ENCODE assay signal across 22 cellular contexts in the genomic region with DNA sequence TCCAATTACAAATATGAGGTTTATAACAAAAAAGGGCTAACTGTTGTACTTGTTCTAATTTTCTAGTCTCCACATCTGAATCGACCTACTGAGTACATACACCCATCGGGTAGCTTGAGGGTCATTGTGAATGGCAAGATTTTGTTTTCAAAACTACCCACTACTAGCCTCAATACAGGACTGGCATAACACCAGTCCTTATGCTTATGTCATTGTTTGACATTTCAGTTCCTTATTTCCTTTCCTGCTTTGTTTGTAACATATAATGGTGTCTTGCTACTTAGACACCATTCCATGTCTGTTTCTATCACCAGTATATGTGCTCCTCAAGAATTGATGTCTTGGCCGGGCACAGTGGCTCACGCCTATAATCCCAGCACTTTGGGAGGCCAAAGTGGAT.
DNase-seq lines count a peak whose midpoint lies in the region; ATAC-seq, FAIRE-seq and TF ChIP-seq lines count a peak whose summit lies in the region.
"Had no signal": no experiment of that assay in that cellular context is flagged by ENCODE, and none has a peak within 500 bp of the region (broad histone marks: within the 10 kb centered on the region; RNA-seq: fewer than 3 reads in every experiment).

No MANE protein-coding gene starts in this region.

- no peaks in the 10 kb centered on the region for H3K9me3 ChIP-seq in GM12878 (replicated peaks; ENCODE audit: control insufficient read depth, insufficient read depth, low read length)
- H3K9me3 ChIP-seq: BE2C had no signal

- 54% methylated on average over 4 of the region's 4 CpGs for WGBS in GM12878 (ENCODE audit: insufficient coverage, insufficient replicate concordance, low lambda C conversion rate, missing lambda C conversion rate)

- H3K36me3 ChIP-seq in GM12878 (ENCODE audit: control insufficient read depth in 2 of 2, insufficient read depth in 2 of 2, low read length in 1 of 2), result no peaks in the 10 kb centered on the region
- H3K36me3 ChIP-seq: BE2C had no signal

- H3K27ac Mint-ChIP-seq in stimulated activated naive B cell treated with anti-CD40 and anti-IgM and Interleukin-4, amounts not matched to agents 10 μg/mL and 1 μg/mL and 100 μg/mL, for 72 hours, result no peak overlapping the region
- H3K27ac Mint-ChIP-seq: CD4-positive, CD25-positive, alpha-beta regulatory T cell; CD8-positive, alpha-beta memory T cell; H9 had no signal

- TF ChIP-seq POLR2A in GM12878 (IDR thresholded peaks at IDR 0.05; ENCODE audit: low read depth, low read length), result no peak

- no peaks in the 10 kb centered on the region for H3K27me3 Mint-ChIP-seq in stimulated activated naive B cell treated with anti-CD40 and anti-IgM and Interleukin-4, amounts not matched to agents 10 μg/mL and 1 μg/mL and 100 μg/mL, for 72 hours
- H3K27me3 Mint-ChIP-seq: CD8-positive, alpha-beta memory T cell had no signal

- H3K4me1 ChIP-seq in GM12878 (ENCODE audit: control insufficient read depth, insufficient read depth, low read length), result no peaks in the 10 kb centered on the region
- H3K4me1 ChIP-seq: BE2C had no signal

- no peak overlapping the region for H3K9ac ChIP-seq in GM12878 (ENCODE audit: control insufficient read depth, insufficient read depth, low read length)
- H3K9ac ChIP-seq: KMS-11 had no signal

- H3K9me3 Mint-ChIP-seq in stimulated activated naive B cell treated with anti-CD40 and anti-IgM and Interleukin-4, amounts not matched to agents 10 μg/mL and 1 μg/mL and 100 μg/mL, for 72 hours, result no peaks in the 10 kb centered on the region
- H3K9me3 Mint-ChIP-seq: CD4-positive, CD25-positive, alpha-beta regulatory T cell; CD8-positive, alpha-beta memory T cell; H9 had no signal

- no peaks in the 10 kb centered on the region for H3K27me3 ChIP-seq in GM12878 (replicated peaks in 1 of 2; ENCODE audit: control insufficient read depth in 2 of 2, insufficient read depth in 2 of 2, low read length in 1 of 2)

- SMC1A ChIA-PET in GM12878 (lab: Charles Lee; ENCODE audit: uncharacterized antibody, unreplicated experiment), result interaction anchor here (1.0 kb wide), 1 partner anchor 15 kb away, joined by 3 read pairs; no protein-coding TSS in a partner anchor

- POLR2A ChIA-PET in GM12878 (lab: Charles Lee), result no interaction called here

- no peaks in the 10 kb centered on the region for H3K79me2 ChIP-seq in GM12878 (ENCODE audit: control insufficient read depth, insufficient read depth, low read length)

- RAD21 ChIA-PET in GM12878 (lab: Charles Lee; ENCODE audit: unreplicated experiment), result no interaction called here

- no peak overlapping the region for H3K4me3 ChIP-seq in GM12878

- peaks cover 5 to 12% of the 10 kb centered on the region in 2 donors for H3K4me1 Mint-ChIP-seq in stimulated activated naive B cell treated with anti-CD40 and anti-IgM and Interleukin-4, amounts not matched to agents 10 μg/mL and 1 μg/mL and 100 μg/mL, for 72 hours

- intact Hi-C loops in GM12878 (cut with micrococcal nuclease; ENCODE audit: unreplicated experiment), result no loop called here

- BruUV-seq in GM12878 (replicated peaks; lab: Mats Ljungman, UMichigan), result no TSS peak

- H4K20me1 ChIP-seq in GM12878 (ENCODE audit: control insufficient read depth, insufficient read depth), result no peaks in the 10 kb centered on the region

- FAIRE-seq in GM12878 (lab: Jason Lieb, UNC), result no peak
- FAIRE-seq: GM12892, GM18507 had no signal

- no peak for TF ChIP-seq RAD21 in GM12878 (IDR thresholded peaks at IDR 0.05; ENCODE audit: insufficient read depth, low read depth, low read length)

- TF ChIP-seq CTCF in GM12878 (IDR thresholded peaks at IDR 0.05 in 2 of 3, conservative IDR thresholded peaks at IDR 0.05 in 1 of 3; ENCODE audit: control insufficient read depth in 2 of 3, extremely low read depth in 1 of 3, insufficient read depth in 1 of 3, low read depth in 3 of 3, low read length in 3 of 3), result no peak

- H3K4me3 Mint-ChIP-seq in stimulated activated naive B cell treated with anti-CD40 and anti-IgM and Interleukin-4, amounts not matched to agents 10 μg/mL and 1 μg/mL and 100 μg/mL, for 72 hours, result no peak overlapping the region
- H3K4me3 Mint-ChIP-seq: CD8-positive, alpha-beta memory T cell; H9 had no signal

- CTCF ChIA-PET in GM12878 (lab: Yijun Ruan, JAX), result no interaction called here

- TF ChIP-seq EP300 in GM12878 (IDR thresholded peaks at IDR 0.05; ENCODE audit: borderline replicate concordance in 1 of 2, control insufficient read depth in 1 of 2, low read depth in 2 of 2, low read length in 2 of 2), result no peak

- H3K4me2 ChIP-seq in GM12878 (ENCODE audit: control insufficient read depth, insufficient read depth), result no peak overlapping the region
- H3K4me2 ChIP-seq: KMS-11 had no signal

- no peak overlapping the region for H2AFZ ChIP-seq in GM12878 (ENCODE audit: control insufficient read depth, low read depth, low read length)

- H3K36me3 Mint-ChIP-seq in stimulated activated naive B cell treated with anti-CD40 and anti-IgM and Interleukin-4, amounts not matched to agents 10 μg/mL and 1 μg/mL and 100 μg/mL, for 72 hours, result no peaks in the 10 kb centered on the region
- H3K36me3 Mint-ChIP-seq: CD4-positive, CD25-positive, alpha-beta regulatory T cell had no signal

- peak; percentile 51 for ATAC-seq in GM18858 (IDR thresholded peaks at IDR 0.05; ENCODE audit: unreplicated experiment)
- ATAC-seq in GM21576 (IDR thresholded peaks at IDR 0.05; ENCODE audit: unreplicated experiment), result peak; percentile 75
- peak; percentile 93 for ATAC-seq in GM12878
- ATAC-seq in stimulated activated naive B cell treated with anti-CD40 and anti-IgM and Interleukin-4, amounts not matched to agents 10 μg/mL and 1 μg/mL and 100 μg/mL, for 72 hours (replicated peaks), result peak; percentile 52 to 64
- ATAC-seq in HG03139 (IDR thresholded peaks at IDR 0.05; ENCODE audit: unreplicated experiment), result no peak

- no peak overlapping the region for H3K27ac ChIP-seq in GM12878 (ENCODE audit: control insufficient read depth, insufficient read depth)
- H3K27ac ChIP-seq: HL-60, KMS-11 had no signal

- in situ Hi-C loops in GM12878 (cut with MboI), result no loop called here

- DNase-seq in GM12878 (ENCODE audit: low read depth, low spot score), result no peak
- no peak for DNase-seq in stimulated activated naive B cell treated with anti-CD40 and anti-IgM and Interleukin-4, amounts not matched to agents 10 μg/mL and 1 μg/mL and 100 μg/mL, for 72 hours
- no peak for DNase-seq in activated T-cell treated with anti-CD3 and anti-CD28 coated beads for 4 hours
- no peak for DNase-seq in NK-92 (lab: John Stamatoyannopoulos, UW; ENCODE audit: unreplicated experiment)
- DNase-seq: BE2C; C1 segment of cervical spinal cord; CD4-positive, CD25-positive, alpha-beta regulatory T cell; CD8-positive, alpha-beta memory T cell; COR-L47; DMS 273 treated with DMSO at 0.1 percent for 48 hours; DMS53; DND-41; EL; GOT3; H9 had no signal

TF ChIP-seq in GM12878, 131 proteins besides CTCF, POLR2A, EP300 and RAD21:
- TF ChIP-seq SRF (IDR thresholded peaks at IDR 0.05; ENCODE audit: low read depth in 2 of 2, low read length in 2 of 2) (no peak), ATF7 (IDR thresholded peaks at IDR 0.05; ENCODE audit: low read depth) (peak; percentile 45; the same call in 1 of the 2 replicates), BHLHE40 (IDR thresholded peaks at IDR 0.05; ENCODE audit: borderline replicate concordance in 1 of 2, low read depth in 2 of 2, low read length in 1 of 2) (no peak), SPI1 (IDR thresholded peaks at IDR 0.05; ENCODE audit: borderline replicate concordance, insufficient read depth, low read depth, low read length) (peak; percentile 63; the same call in 1 of the 2 replicates), NRF1 (conservative IDR thresholded peaks at IDR 0.05; ENCODE audit: low read depth, low read length) (no peak)
- TF ChIP-seq, protein P1, sequence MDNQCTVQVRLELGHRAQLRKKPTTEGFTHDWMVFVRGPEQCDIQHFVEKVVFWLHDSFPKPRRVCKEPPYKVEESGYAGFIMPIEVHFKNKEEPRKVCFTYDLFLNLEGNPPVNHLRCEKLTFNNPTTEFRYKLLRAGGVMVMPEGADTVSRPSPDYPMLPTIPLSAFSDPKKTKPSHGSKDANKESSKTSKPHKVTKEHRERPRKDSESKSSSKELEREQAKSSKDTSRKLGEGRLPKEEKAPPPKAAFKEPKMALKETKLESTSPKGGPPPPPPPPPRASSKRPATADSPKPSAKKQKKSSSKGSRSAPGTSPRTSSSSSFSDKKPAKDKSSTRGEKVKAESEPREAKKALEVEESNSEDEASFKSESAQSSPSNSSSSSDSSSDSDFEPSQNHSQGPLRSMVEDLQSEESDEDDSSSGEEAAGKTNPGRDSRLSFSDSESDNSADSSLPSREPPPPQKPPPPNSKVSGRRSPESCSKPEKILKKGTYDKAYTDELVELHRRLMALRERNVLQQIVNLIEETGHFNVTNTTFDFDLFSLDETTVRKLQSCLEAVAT (IDR thresholded peaks at IDR 0.05), result no peak
